In genomic region chr16:52353249-52353648, GRCh38 we compare ENCODE assay signal across 31 cellular contexts.
DNase-seq lines count a peak whose midpoint lies in the region; ATAC-seq, FAIRE-seq and TF ChIP-seq lines count a peak whose summit lies in the region.
"Had no signal": no experiment of that assay in that cellular context is flagged by ENCODE, and none has a peak within 500 bp of the region (broad histone marks: within the 10 kb centered on the region; RNA-seq: fewer than 3 reads in every experiment).

No MANE protein-coding gene starts in this region.

- H3K4me2 ChIP-seq in HepG2 (ENCODE audit: low read depth, low read length): no peak overlapping the region
- H3K4me2 ChIP-seq: A549; BLaER1; BLaER1 treated with 17β-estradiol and CSF1 and Interleukin-3, amounts not matched to agents 10 nM and 100 nM had no signal

- CTCF ChIA-PET in HepG2 (lab: Yijun Ruan, JAX; ENCODE audit: low intra/inter-chr PET ratio, low total read pairs): no interaction called here

- FAIRE-seq in HepG2 (lab: Jason Lieb, UNC): no peak
- FAIRE-seq: A204.1, A549, D721Med had no signal

- intact Hi-C loops in right lobe of liver (cut with DNase I) (no loop called here), HepG2 (cut with micrococcal nuclease; ENCODE audit: unreplicated experiment) (no loop called here)

- BruUV-seq in HepG2 (replicated peaks; lab: Mats Ljungman, UMichigan): no TSS peak

- DNase-seq in right lobe of liver (no peak), HepG2 (ENCODE audit: low spot score) (no peak), left lobe of liver (ENCODE audit: low spot score) (no peak)
- no peak for DNase-seq in activated T-cell treated with anti-CD3 and anti-CD28 coated beads, Interleukin-2, amount 50 U/mL, for 1 hour
- DNase-seq: 8988T; ACHN; AML-193; BE2C; C1 segment of cervical spinal cord; Caco-2; Calu3; CD4-positive, alpha-beta memory T cell; CD4-positive, alpha-beta T cell; CD4-positive, CD25-positive, alpha-beta regulatory T cell; CD8-positive, alpha-beta memory T cell; CD8-positive, alpha-beta T cell; COR-L47; DMS 273 treated with DMSO at 0.1 percent for 48 hours; DMS153; DMS53; DMS79; DMS79 treated with DMSO at 0.1 percent for 48 hours; DND-41; EL had no signal

- TF ChIP-seq RAD21 in HepG2 (CRISPR knock-in tag; IDR thresholded peaks at IDR 0.05): no peak

- H3K4me1 ChIP-seq in right lobe of liver: peaks cover 0 to 5% (median 0%) of the 10 kb centered on the region in 4 donors
- H3K4me1 ChIP-seq in HepG2 (ENCODE audit: insufficient read depth, low read length): peaks cover 9% of the 10 kb centered on the region
- H3K4me1 ChIP-seq: A549; BLaER1; BLaER1 treated with 17β-estradiol and CSF1 and Interleukin-3, amounts not matched to agents 10 nM and 100 nM; Caco-2 had no signal

- H3K36me3 ChIP-seq in right lobe of liver: no peaks in the 10 kb centered on the region
- H3K36me3 ChIP-seq in HepG2 (replicated peaks in 1 of 2; ENCODE audit: control insufficient read depth in 1 of 2, insufficient read depth in 2 of 2, low read length in 2 of 2): no peaks in the 10 kb centered on the region
- H3K36me3 ChIP-seq: BE2C; BLaER1; BLaER1 treated with 17β-estradiol and CSF1 and Interleukin-3, amounts not matched to agents 10 nM and 100 nM had no signal

- POLR2A ChIA-PET in HepG2 (lab: Yijun Ruan, JAX): no interaction called here

- TF ChIP-seq CTCF in right lobe of liver (IDR thresholded peaks at IDR 0.05) (no peak), HepG2 (CRISPR knock-in tag; IDR thresholded peaks at IDR 0.05) (no peak)

- H3K27ac ChIP-seq in right lobe of liver (no peak overlapping the region), HepG2 (ENCODE audit: extremely low read length, insufficient read depth, low read length) (no peak overlapping the region)
- H3K27ac ChIP-seq: 22Rv1; A549; BLaER1; BLaER1 treated with 17β-estradiol and CSF1 and Interleukin-3, amounts not matched to agents 10 nM and 100 nM; C4-2B had no signal

- H4K20me1 ChIP-seq in HepG2 (ENCODE audit: insufficient read depth, low read length): no peaks in the 10 kb centered on the region
- H4K20me1 ChIP-seq: BLaER1; BLaER1 treated with 17β-estradiol and CSF1 and Interleukin-3, amounts not matched to agents 10 nM and 100 nM had no signal

- no peaks in the 10 kb centered on the region for H3K79me2 ChIP-seq in HepG2 (ENCODE audit: insufficient read depth, low read length)

- WGBS in right lobe of liver (ENCODE audit: insufficient coverage, low coverage, low lambda C conversion rate, missing lambda C conversion rate): 30% methylated on average over 1 of the region's 1 CpG
- 0% methylated on average over 1 of the region's 1 CpG for WGBS in HepG2 (ENCODE audit: low lambda C conversion rate)

- peaks cover 0 to 2% (median 0%) of the 10 kb centered on the region in 4 donors for H3K9me3 ChIP-seq in right lobe of liver
- H3K9me3 ChIP-seq in HepG2 (ENCODE audit: low read length): peaks cover 12% of the 10 kb centered on the region
- H3K9me3 ChIP-seq: A549, BE2C, BLaER1, Caco-2 had no signal

- no peaks in the 10 kb centered on the region for H3K27me3 ChIP-seq in right lobe of liver
- no peaks in the 10 kb centered on the region for H3K27me3 ChIP-seq in HepG2 (ENCODE audit: control insufficient read depth in 1 of 2, insufficient read depth in 2 of 2, low read length in 2 of 2)
- H3K27me3 ChIP-seq: BE2C; BLaER1; BLaER1 treated with 17β-estradiol and CSF1 and Interleukin-3, amounts not matched to agents 10 nM and 100 nM had no signal

- H3K4me3 ChIP-seq in right lobe of liver (no peak overlapping the region), HepG2 (replicated peaks in 1 of 3; ENCODE audit: insufficient read depth in 1 of 3, low read depth in 2 of 3, low read length in 3 of 3) (no peak overlapping the region)
- H3K4me3 ChIP-seq: A549; BLaER1; BLaER1 treated with 17β-estradiol and CSF1 and Interleukin-3, amounts not matched to agents 10 nM and 100 nM had no signal

- in situ Hi-C loops in HepG2 (cut with HindIII; ENCODE audit: extremely low pct_ligation_motif_present, low pct_unique_long_range_greater_than_20kb): no loop called here

- no peak overlapping the region for H3K9ac ChIP-seq in HepG2 (ENCODE audit: insufficient read depth, low read depth, low read length)
- H3K9ac ChIP-seq: BLaER1; BLaER1 treated with 17β-estradiol and CSF1 and Interleukin-3, amounts not matched to agents 10 nM and 100 nM had no signal

- ATAC-seq in right lobe of liver (peak in 3 of 4 donors; percentile 50 to 64 (median 55)), HepG2 (no peak), left lobe of liver (peak; percentile 32)
- ATAC-seq: A549; CD8-positive, alpha-beta T cell had no signal

- TF ChIP-seq POLR2A in right lobe of liver (IDR thresholded peaks at IDR 0.05) (no peak), HepG2 (IDR thresholded peaks at IDR 0.05; ENCODE audit: insufficient read depth in 1 of 2, low read depth in 2 of 2, low read length in 2 of 2) (no peak)

- TF ChIP-seq EP300 in HepG2 (IDR thresholded peaks at IDR 0.05; ENCODE audit: low read depth in 2 of 2, low read length in 2 of 2) (no peak), HepG2 (CRISPR knock-in tag; IDR thresholded peaks at IDR 0.05; ENCODE audit: borderline replicate concordance) (no peak)

- H2AFZ ChIP-seq in HepG2 (ENCODE audit: low read length): no peak overlapping the region

TF ChIP-seq in HepG2, 621 proteins besides CTCF, POLR2A, EP300 and RAD21:
- TF ChIP-seq STAG1 (CRISPR knock-in tag; IDR thresholded peaks at IDR 0.05): no peak
